In genomic region chr14:37413504-37414003, GRCh38 we compare ENCODE assay signal across 1 cellular context.
TF ChIP-seq lines count a peak whose summit lies in the region.

No MANE protein-coding gene starts in this region.

TF ChIP-seq in HepG2, 621 proteins besides CTCF, POLR2A, EP300 and RAD21 (continued from another document and continues in another):
- TF ChIP-seq HOXA9 (CRISPR knock-in tag; IDR thresholded peaks at IDR 0.05; ENCODE audit: borderline replicate concordance), result no peak
- TF ChIP-seq GZF1 (CRISPR knock-in tag; IDR thresholded peaks at IDR 0.05), result no peak
- TF ChIP-seq GMEB2 (CRISPR knock-in tag; IDR thresholded peaks at IDR 0.05; ENCODE audit: low read depth), result no peak
- TF ChIP-seq ELF1 (CRISPR knock-in tag; IDR thresholded peaks at IDR 0.05), result no peak
- TF ChIP-seq IRX3 (CRISPR knock-in tag; IDR thresholded peaks at IDR 0.05; ENCODE audit: borderline replicate concordance, low read depth), result no peak
- peak; percentile 75 for TF ChIP-seq MED1 (CRISPR knock-in tag; IDR thresholded peaks at IDR 0.05)
- peak; percentile 89 for TF ChIP-seq HNF1A (IDR thresholded peaks at IDR 0.05; ENCODE audit: low read depth)
- peak; percentile 76; the same call in 1 of the 2 replicates for TF ChIP-seq HNF1A (CRISPR knock-in tag; IDR thresholded peaks at IDR 0.05; ENCODE audit: borderline replicate concordance)
- TF ChIP-seq TFE3 (CRISPR knock-in tag; IDR thresholded peaks at IDR 0.05), result no peak
- TF ChIP-seq ZNF563 (CRISPR knock-in tag; IDR thresholded peaks at IDR 0.05), result no peak
- no peak; the same call in 1 of the 2 replicates for TF ChIP-seq TOE1 (CRISPR knock-in tag; IDR thresholded peaks at IDR 0.05)
- no peak for TF ChIP-seq BRF2 (CRISPR knock-in tag; IDR thresholded peaks at IDR 0.05)
- TF ChIP-seq HDAC1 (CRISPR knock-in tag; IDR thresholded peaks at IDR 0.05), result peak; percentile 67; the same call in 1 of the 2 replicates
- TF ChIP-seq SOX5 (CRISPR knock-in tag; IDR thresholded peaks at IDR 0.05; ENCODE audit: borderline replicate concordance), result peak; percentile 90
- TF ChIP-seq PTBP1 (IDR thresholded peaks at IDR 0.05; ENCODE audit: low read depth, low read length, poor library complexity, severe bottlenecking), result no peak
- peak; percentile 56; the same call in 1 of the 2 replicates for TF ChIP-seq ZNF652 (CRISPR knock-in tag; IDR thresholded peaks at IDR 0.05; ENCODE audit: borderline replicate concordance, low read depth)
- no peak for TF ChIP-seq ZNF572 (CRISPR knock-in tag; IDR thresholded peaks at IDR 0.05)
- TF ChIP-seq GPN1 (CRISPR knock-in tag; IDR thresholded peaks at IDR 0.05; ENCODE audit: borderline replicate concordance), result no peak
- peak; percentile 87 for TF ChIP-seq FOXP4 (CRISPR knock-in tag; IDR thresholded peaks at IDR 0.05)
- TF ChIP-seq GABPA (IDR thresholded peaks at IDR 0.05; ENCODE audit: low read depth, low read length), result no peak
- no peak for TF ChIP-seq GABPA (CRISPR knock-in tag; IDR thresholded peaks at IDR 0.05; ENCODE audit: low read depth)
- 0 out of 2 replicates have a peak, but pooled peaks have one; percentile 57 for TF ChIP-seq ZNF512B (CRISPR knock-in tag; IDR thresholded peaks at IDR 0.05; ENCODE audit: borderline replicate concordance)
- no peak for TF ChIP-seq ZNF333 (CRISPR knock-in tag; IDR thresholded peaks at IDR 0.05; ENCODE audit: borderline replicate concordance)
- TF ChIP-seq MAF1 (CRISPR knock-in tag; IDR thresholded peaks at IDR 0.05; ENCODE audit: borderline replicate concordance), result no peak
- TF ChIP-seq ETV6 (CRISPR knock-in tag; conservative IDR thresholded peaks at IDR 0.05), result no peak
- no peak for TF ChIP-seq MXD4 (CRISPR knock-in tag; IDR thresholded peaks at IDR 0.05)
- no peak for TF ChIP-seq KLF12 (CRISPR knock-in tag; IDR thresholded peaks at IDR 0.05; ENCODE audit: borderline replicate concordance)
- no peak for TF ChIP-seq SALL2 (CRISPR knock-in tag; IDR thresholded peaks at IDR 0.05)
- TF ChIP-seq ZNF280B (CRISPR knock-in tag; IDR thresholded peaks at IDR 0.05; ENCODE audit: borderline replicate concordance), result no peak
- TF ChIP-seq JUN (CRISPR knock-in tag; IDR thresholded peaks at IDR 0.05), result no peak
- no peak for TF ChIP-seq ZNF800 (CRISPR knock-in tag; IDR thresholded peaks at IDR 0.05)
- peak; percentile 76 for TF ChIP-seq ZNF331 (CRISPR knock-in tag; IDR thresholded peaks at IDR 0.05)
- no peak for TF ChIP-seq KDM3A (CRISPR knock-in tag; IDR thresholded peaks at IDR 0.05; ENCODE audit: low read depth)
- no peak for TF ChIP-seq ZNF432 (CRISPR knock-in tag; IDR thresholded peaks at IDR 0.05; ENCODE audit: borderline replicate concordance)
- no peak for TF ChIP-seq ZNF691 (CRISPR knock-in tag; IDR thresholded peaks at IDR 0.05; ENCODE audit: borderline replicate concordance, low read depth)
- TF ChIP-seq HIC2 (CRISPR knock-in tag; IDR thresholded peaks at IDR 0.05; ENCODE audit: low read depth), result no peak
- no peak for TF ChIP-seq SCMH1 (CRISPR knock-in tag; IDR thresholded peaks at IDR 0.05; ENCODE audit: borderline replicate concordance)
- TF ChIP-seq ZBTB14 (CRISPR knock-in tag; IDR thresholded peaks at IDR 0.05), result no peak
- no peak; the same call in 1 of the 2 replicates for TF ChIP-seq SIX4 (CRISPR knock-in tag; IDR thresholded peaks at IDR 0.05)
